In genomic region chr1:177983824-177984528, GRCh38 we compare ENCODE assay signal across 8 cellular contexts. TPM values are rescaled to one million over a fixed set of nuclear protein-coding genes. Genes with fewer than 3 reads are reported as not detected.
A peak's percentile ranks its signal among the peaks of the same experiment; 100 is the strongest.
DNase-seq lines count a peak whose midpoint lies in the region; ATAC-seq, FAIRE-seq and TF ChIP-seq lines count a peak whose summit lies in the region.

No MANE protein-coding gene starts in this region.

- H3K27ac Mint-ChIP-seq in H9, result no peak overlapping the region

- peak; percentile 50 for DNase-seq in H9
- peak; percentile 50 to 69 for DNase-seq in SJCRH30
- peak; percentile 22 to 25 for DNase-seq in frontal cortex (ENCODE audit: low spot score in 2 of 2)
- DNase-seq in posterior vena cava (ENCODE audit: low spot score), result peak; percentile 84
- DNase-seq in mesenteric fat pad (ENCODE audit: low spot score), result no peak

- H3T11ph ChIP-seq in H9 (ENCODE audit: low read length), result no peak overlapping the region

- no peaks in the 10 kb centered on the region for H3K79me1 ChIP-seq in H9 (ENCODE audit: insufficient read depth, low read depth, low read length, poor library complexity, severe bottlenecking)

- WGBS in H9 (ENCODE audit: extremely low coverage, insufficient read length, low lambda C conversion rate), result no CpG with 5 or more reads among the region's 4 CpGs

- H2AK5ac ChIP-seq in H9 (ENCODE audit: insufficient read length, low read length), result no peak overlapping the region

- TF ChIP-seq CTCF in H9 (conservative IDR thresholded peaks at IDR 0.05), result no peak

- no peak overlapping the region for H2BK20ac ChIP-seq in H9 (ENCODE audit: low read depth, low read length, poor library complexity, severe bottlenecking)

- no peak overlapping the region for H2BK12ac ChIP-seq in H9 (ENCODE audit: insufficient read length, low read depth, low read length)

- H3K23me2 ChIP-seq in H9 (ENCODE audit: insufficient read length, low read depth, low read length, poor library complexity, severe bottlenecking), result no peaks in the 10 kb centered on the region

- no peak overlapping the region for H2AFZ ChIP-seq in H9 (ENCODE audit: low read length)

- no peak for FAIRE-seq in frontal cortex (lab: Jason Lieb, UNC)

- no peak overlapping the region for H3K4ac ChIP-seq in H9 (ENCODE audit: low read depth, low read length)

- H3K4me2 ChIP-seq in H9 (ENCODE audit: insufficient read depth, insufficient read length, low read length), result no peak overlapping the region

- no peaks in the 10 kb centered on the region; the same call in 1 of the 2 replicates for H3K27me3 Mint-ChIP-seq in H9 (ENCODE audit: low read depth)

- no peaks in the 10 kb centered on the region for H3K79me2 ChIP-seq in H9 (ENCODE audit: insufficient read depth, low read length)

- H3K9ac ChIP-seq in H9 (ENCODE audit: extremely low read depth, insufficient read length, low read length), result no peak overlapping the region

- no peak overlapping the region for H3K4me3 ChIP-seq in SJCRH30

- ATAC-seq in HG03139 (IDR thresholded peaks at IDR 0.05; ENCODE audit: unreplicated experiment), result no peak
- no peak for ATAC-seq in HG03108 (IDR thresholded peaks at IDR 0.05; ENCODE audit: unreplicated experiment)
- no peak for ATAC-seq in HG03280 (IDR thresholded peaks at IDR 0.05; ENCODE audit: unreplicated experiment)

- H3K36me3 ChIP-seq in SJCRH30, result no peaks in the 10 kb centered on the region

- H4K20me1 ChIP-seq in H9 (ENCODE audit: control insufficient read depth, insufficient read depth, insufficient read length), result no peaks in the 10 kb centered on the region

- no peak overlapping the region for H3K14ac ChIP-seq in H9 (ENCODE audit: insufficient read depth, low read length)

- H3K4me1 Mint-ChIP-seq in H9, result peaks cover 2 to 13% of the 10 kb centered on the region in 2 experiments; a peak in 3 of 4 replicates

- H4K5ac ChIP-seq in H9 (ENCODE audit: insufficient read length, low read depth, low read length), result no peak overlapping the region

- no peak overlapping the region for H3K23ac ChIP-seq in H9 (ENCODE audit: insufficient read length, low read depth, low read length)

- no peaks in the 10 kb centered on the region; a peak in 1 of 7 replicates for H3K36me3 Mint-ChIP-seq in H9 (ENCODE audit: insufficient read depth in 1 of 3, low read depth in 3 of 3)

- H2BK15ac ChIP-seq in H9 (ENCODE audit: low read depth, low read length), result no peak overlapping the region

- no peaks in the 10 kb centered on the region for H3K27me3 ChIP-seq in H9 (ENCODE audit: insufficient read depth, low read length)
- no peaks in the 10 kb centered on the region for H3K27me3 ChIP-seq in SJCRH30

- no peak overlapping the region for H2BK5ac ChIP-seq in H9 (ENCODE audit: insufficient read length, low read length)

- no peak overlapping the region for H2BK120ac ChIP-seq in H9 (ENCODE audit: low read depth, low read length, poor library complexity, severe bottlenecking)

- no peak overlapping the region for H3K18ac ChIP-seq in H9 (ENCODE audit: insufficient read length, low read depth, low read length)

- H3K56ac ChIP-seq in H9 (ENCODE audit: insufficient read length, low read depth, low read length), result no peak overlapping the region

- H3K9me3 Mint-ChIP-seq in H9, result no peaks in the 10 kb centered on the region; a peak in 2 of 5 replicates

- no peak overlapping the region for H3K4me3 Mint-ChIP-seq in H9

- H3K4me1 ChIP-seq in H9 (ENCODE audit: insufficient read depth, low read length), result no peaks in the 10 kb centered on the region
- H3K4me1 ChIP-seq in SJCRH30, result no peaks in the 10 kb centered on the region

- no peaks in the 10 kb centered on the region for H3K9me3 ChIP-seq in H9 (ENCODE audit: control insufficient read depth, low read depth, low read length)
- H3K9me3 ChIP-seq in SJCRH30 (replicated peaks), result no peaks in the 10 kb centered on the region

- no peak overlapping the region for H4K8ac ChIP-seq in H9 (replicated peaks; ENCODE audit: insufficient read length, low read depth, low read length)

- intact Hi-C loops in posterior vena cava (cut with DNase I), result no loop called here

- no peak overlapping the region for H3K27ac ChIP-seq in H9 (ENCODE audit: insufficient read length, low read depth, low read length)
- no peak overlapping the region for H3K27ac ChIP-seq in SJCRH30

- H4K91ac ChIP-seq in H9 (ENCODE audit: insufficient read length, low read depth, low read length), result no peak overlapping the region

RNA-seq across cellular contexts. Expression of gene SEC16B, which starts 14.1 kb away (rescaled TPM):
- total RNA-seq in H9 (2021), result 0.70 and 0.83 TPM in 2 replicates
- total RNA-seq in SJCRH30 (2014; rRNA removed; shearing (Covaris generic)), result 0.04 and 0.08 TPM in 2 replicates
- total RNA-seq in frontal cortex, result not detected
- total RNA-seq in posterior vena cava, result 1 to 10 TPM; 2.6 to 4.9 TPM
- 2.9 TPM for total RNA-seq in mesenteric fat pad
